In the genomic region with DNA sequence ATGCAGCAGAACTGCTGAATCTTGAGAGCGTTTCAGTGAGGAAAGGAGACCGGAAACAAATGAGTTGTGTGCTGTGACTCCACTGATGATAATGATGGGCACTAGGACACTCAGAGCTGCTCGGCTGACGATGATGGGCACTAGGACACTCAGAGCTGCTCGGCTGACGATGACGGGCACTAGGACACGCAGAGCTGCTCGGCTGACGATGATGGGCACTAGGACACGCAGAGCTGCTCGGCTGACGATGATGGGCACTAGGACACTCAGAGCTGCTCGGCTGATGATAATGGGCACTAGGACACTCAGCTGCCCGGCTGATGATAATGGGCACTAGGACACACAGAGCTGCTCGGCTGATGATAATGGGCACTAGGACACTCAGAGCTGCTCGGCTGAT, we compare ENCODE assay signal across 1 cellular context. TPM values are rescaled to one million over a fixed set of nuclear protein-coding genes. Genes with fewer than 3 reads are reported as not detected.
"Had no signal": no experiment of that assay in that cellular context is flagged by ENCODE, and none has a peak within 500 bp of the region (broad histone marks: within the 10 kb centered on the region; RNA-seq: fewer than 3 reads in every experiment).

No MANE protein-coding gene starts in this region.

RNA-seq across cellular contexts. Expression of a gene that starts 31.3 kb away (rescaled TPM):
- total RNA-seq: naive thymus-derived CD8-positive, alpha-beta T cell had no signal
